ENCODE assay signal across 21 cellular contexts in the genomic region with DNA sequence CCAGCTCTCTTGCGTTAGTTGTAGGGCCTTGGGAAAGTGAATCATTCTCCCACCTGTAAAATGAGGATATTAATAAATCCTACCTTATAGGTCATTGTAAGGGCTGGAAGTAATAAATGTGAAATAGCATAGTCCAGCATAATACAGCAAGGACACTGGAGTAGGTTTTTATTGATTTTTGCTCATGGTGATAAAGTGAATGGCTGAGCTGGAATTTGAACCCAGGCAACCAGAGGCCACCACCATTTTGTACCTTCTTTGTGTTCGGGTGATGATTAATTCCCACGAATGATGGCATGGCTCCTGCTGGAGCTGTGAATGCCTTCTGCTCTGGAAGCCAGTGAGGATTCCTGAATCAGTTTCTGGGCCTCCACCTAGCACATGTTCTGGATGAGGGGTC. TPM values are rescaled to one million over a fixed set of nuclear protein-coding genes. Genes with fewer than 3 reads are reported as not detected.
DNase-seq lines count a peak whose midpoint lies in the region; ATAC-seq and TF ChIP-seq lines count a peak whose summit lies in the region.
"Had no signal": no experiment of that assay in that cellular context is flagged by ENCODE, and none has a peak within 500 bp of the region (broad histone marks: within the 10 kb centered on the region; RNA-seq: fewer than 3 reads in every experiment).

No MANE protein-coding gene starts in this region.

- H3K36me3 ChIP-seq in ascending aorta (peaks cover 42 to 51% of the 10 kb centered on the region in 2 donors), neutrophil (peaks cover 40% of the 10 kb centered on the region), vagina (peaks cover 0 to 6% of the 10 kb centered on the region in 2 donors)

- intact Hi-C loops in activated naive CD4-positive, alpha-beta T cell treated with anti-CD3 and anti-CD28 coated beads for 36 hours (cut with micrococcal nuclease) = no loop called here
- intact Hi-C loops in ascending aorta (cut with DNase I) (loop anchor here (5.0 kb wide), 2 partner anchors 34 to 269 kb away; partner anchors contain the start of gene CTSH), vagina (cut with DNase I) (loop anchor here (10.0 kb wide), 1 partner anchor 62 kb away; no protein-coding TSS in a partner anchor)

- CTCF ChIA-PET in activated naive CD4-positive, alpha-beta T cell treated with anti-CD3 and anti-CD28 coated beads for 36 hours (lab: Charles Lee) = no interaction called here

- no peaks in the 10 kb centered on the region for H3K27me3 Mint-ChIP-seq in activated naive CD4-positive, alpha-beta T cell treated with anti-CD3 and anti-CD28 coated beads, Interleukin-2, amount 50 U/mL, for 24 hours
- no peaks in the 10 kb centered on the region for H3K27me3 Mint-ChIP-seq in activated naive CD4-positive, alpha-beta T cell treated with anti-CD3 and anti-CD28 coated beads for 36 hours (ENCODE audit: low read depth)
- H3K27me3 Mint-ChIP-seq: B cell; CD4-positive, alpha-beta T cell had no signal

- TF ChIP-seq POLR2A in vagina (IDR thresholded peaks at IDR 0.05) = no peak

- H3K27ac ChIP-seq in ascending aorta = peak overlapping the region; percentile 77 to 83
- peak overlapping the region; percentile 24 for H3K27ac ChIP-seq in neutrophil
- peak overlapping the region; percentile 90 for H3K27ac ChIP-seq in vagina

- peaks cover 12% of the 10 kb centered on the region for H3K4me1 Mint-ChIP-seq in activated naive CD4-positive, alpha-beta T cell treated with anti-CD3 and anti-CD28 coated beads, Interleukin-2, amount 50 U/mL, for 24 hours
- H3K4me1 Mint-ChIP-seq in activated naive CD4-positive, alpha-beta T cell treated with anti-CD3 and anti-CD28 coated beads for 36 hours (ENCODE audit: low read depth) = peaks cover 13% of the 10 kb centered on the region

- H3K4me3 ChIP-seq in ascending aorta = no peak overlapping the region
- no peak overlapping the region for H3K4me3 ChIP-seq in neutrophil (ENCODE audit: low read depth in 1 of 2, low read length in 1 of 2)
- H3K4me3 ChIP-seq in vagina = no peak overlapping the region
- H3K4me3 ChIP-seq: K562 had no signal

- H3K4me1 ChIP-seq in ascending aorta (peaks cover 7 to 49% of the 10 kb centered on the region in 2 donors), neutrophil (ENCODE audit: control insufficient read depth in 1 of 2, insufficient read depth in 1 of 2, low read depth in 1 of 2, low read length in 1 of 2) (peaks cover 36 to 48% of the 10 kb centered on the region in 2 experiments), vagina (peaks cover 47% of the 10 kb centered on the region)

- H3K9me3 ChIP-seq in ascending aorta (no peaks in the 10 kb centered on the region), neutrophil (no peaks in the 10 kb centered on the region), vagina (no peaks in the 10 kb centered on the region)

- peaks cover 6% of the 10 kb centered on the region for H3K36me3 Mint-ChIP-seq in activated naive CD4-positive, alpha-beta T cell treated with anti-CD3 and anti-CD28 coated beads, Interleukin-2, amount 50 U/mL, for 24 hours
- H3K36me3 Mint-ChIP-seq in activated naive CD4-positive, alpha-beta T cell treated with anti-CD3 and anti-CD28 coated beads for 36 hours (ENCODE audit: low read depth) = peaks cover 34% of the 10 kb centered on the region

- H3K27ac Mint-ChIP-seq in activated naive CD4-positive, alpha-beta T cell treated with anti-CD3 and anti-CD28 coated beads, Interleukin-2, amount 50 U/mL, for 24 hours = peak overlapping the region; percentile 53
- H3K27ac Mint-ChIP-seq in activated naive CD4-positive, alpha-beta T cell treated with anti-CD3 and anti-CD28 coated beads for 36 hours = no peak overlapping the region
- H3K27ac Mint-ChIP-seq: B cell; CD4-positive, alpha-beta T cell had no signal

- no peak for DNase-seq in activated naive CD4-positive, alpha-beta T cell treated with anti-CD3 and anti-CD28 coated beads for 36 hours
- DNase-seq in ascending aorta (ENCODE audit: low spot score in 2 of 2) = no peak
- no peak for DNase-seq in vagina (ENCODE audit: extremely low spot score in 2 of 2)
- no peak for DNase-seq in activated CD4-positive, alpha-beta T cell treated with anti-CD3 and anti-CD28 coated beads, Interleukin-2, amount 50 U/mL, for 4 hours
- DNase-seq in NCI-H748 treated with DMSO at 0.1 percent for 48 hours (lab: John Stamatoyannopoulos, UW) = no peak
- DNase-seq: 8988T; CD4-positive, alpha-beta T cell; GF-D8; GOT3; NCI-H1105; NCI-H2081; NCI-H2171 treated with DMSO at 0.1 percent for 48 hours; NCI-H446; NCI-H69; NK-92 treated with Interleukin-12 subunit alpha and Interleukin-12 subunit beta, amount 100 ng/mL, for 24 hours; SHP77 had no signal

- H3K27me3 ChIP-seq in ascending aorta (no peaks in the 10 kb centered on the region), neutrophil (no peaks in the 10 kb centered on the region), vagina (no peaks in the 10 kb centered on the region)

- H3K9me3 Mint-ChIP-seq in activated naive CD4-positive, alpha-beta T cell treated with anti-CD3 and anti-CD28 coated beads, Interleukin-2, amount 50 U/mL, for 24 hours = no peaks in the 10 kb centered on the region
- H3K9me3 Mint-ChIP-seq in activated naive CD4-positive, alpha-beta T cell treated with anti-CD3 and anti-CD28 coated beads for 36 hours = no peaks in the 10 kb centered on the region
- H3K9me3 Mint-ChIP-seq: CD4-positive, alpha-beta T cell had no signal

- no peak for TF ChIP-seq CTCF in ascending aorta (IDR thresholded peaks at IDR 0.05)
- TF ChIP-seq CTCF in neutrophil (IDR thresholded peaks at IDR 0.05) = no peak
- no peak for TF ChIP-seq CTCF in vagina (IDR thresholded peaks at IDR 0.05)

- no peak for ATAC-seq in GM19467 (IDR thresholded peaks at IDR 0.05; ENCODE audit: unreplicated experiment)
- ATAC-seq: K562 had no signal

- H3K4me3 Mint-ChIP-seq in activated naive CD4-positive, alpha-beta T cell treated with anti-CD3 and anti-CD28 coated beads, Interleukin-2, amount 50 U/mL, for 24 hours = no peak overlapping the region
- no peak overlapping the region for H3K4me3 Mint-ChIP-seq in activated naive CD4-positive, alpha-beta T cell treated with anti-CD3 and anti-CD28 coated beads for 36 hours
- H3K4me3 Mint-ChIP-seq: B cell; CD4-positive, alpha-beta T cell had no signal

RNA-seq across cellular contexts. Expression of gene CTSH, which starts 31.8 kb away (rescaled TPM):
- 1 to 10 TPM; 4.7 to 5.1 TPM for total RNA-seq in activated naive CD4-positive, alpha-beta T cell treated with anti-CD3 and anti-CD28 coated beads for 36 hours
- total RNA-seq in ascending aorta (112 TPM), vagina (110 TPM)

RNA-seq across cellular contexts. Expression of gene MORF4L1, which starts 40.3 kb away (rescaled TPM):
- total RNA-seq in activated naive CD4-positive, alpha-beta T cell treated with anti-CD3 and anti-CD28 coated beads for 36 hours = 100 to 1,000 TPM; 299 to 338 TPM
- total RNA-seq in ascending aorta (108 TPM), vagina (170 TPM)

Comparison
In these comparisons a context has a peak if more than half of its experiments do, and no peak if none do; other contexts are left out.
1. H3K27ac ChIP-seq: peak in every context shown above with its lines; median percentile 90 in vagina; 80 in ascending aorta; 24 in neutrophil.
2. RNA of gene CTSH, which starts 31.8 kb away (total RNA-seq): 112 TPM in ascending aorta (single experiment) and 110 TPM in vagina (single experiment); 4.7 to 5.1 TPM in activated naive CD4-positive, alpha-beta T cell treated with anti-CD3 and anti-CD28 coated beads for 36 hours; every median in the first group is over 10 times any median in the second.